In genomic region chrX:136189222-136189621, GRCh38 we compare ENCODE assay signal across 25 cellular contexts. TPM values are rescaled to one million over a fixed set of nuclear protein-coding genes. Genes with fewer than 3 reads are reported as not detected.
DNase-seq lines count a peak whose midpoint lies in the region; ATAC-seq, FAIRE-seq and TF ChIP-seq lines count a peak whose summit lies in the region.
"Had no signal": no experiment of that assay in that cellular context is flagged by ENCODE, and none has a peak within 500 bp of the region (broad histone marks: within the 10 kb centered on the region; RNA-seq: fewer than 3 reads in every experiment).

No MANE protein-coding gene starts in this region.

- no peaks in the 10 kb centered on the region for H3K9me3 ChIP-seq in liver (ENCODE audit: control insufficient read depth in 4 of 4, low read length in 3 of 4)
- no peaks in the 10 kb centered on the region for H3K9me3 ChIP-seq in HepG2 (ENCODE audit: low read length)
- no peaks in the 10 kb centered on the region for H3K9me3 ChIP-seq in left ventricle myocardium inferior (replicated peaks)
- no peaks in the 10 kb centered on the region for H3K9me3 ChIP-seq in sigmoid colon
- no peaks in the 10 kb centered on the region for H3K9me3 ChIP-seq in kidney (ENCODE audit: control insufficient read depth in 1 of 2, low read length in 2 of 2)
- H3K9me3 ChIP-seq: upper lobe of left lung had no signal

- H3K79me2 ChIP-seq in HepG2 (ENCODE audit: insufficient read depth, low read length), result no peaks in the 10 kb centered on the region

- H3K27ac Mint-ChIP-seq in progenitor cell of endocrine pancreas, result no peak overlapping the region
- H3K27ac Mint-ChIP-seq: activated CD8-positive, alpha-beta memory T cell treated with anti-CD3 and anti-CD28 coated beads, Interleukin-2, amount 10 ng/mL, durations not matched to agents 7 days and 5 days; activated naive CD4-positive, alpha-beta T cell treated with anti-CD3 and anti-CD28 coated beads, Interleukin-2, amount 10 ng/mL, durations not matched to agents 7 days and 5 days; CD4-positive, alpha-beta T cell; memory B cell had no signal

- intact Hi-C loops in HepG2 (cut with micrococcal nuclease; ENCODE audit: unreplicated experiment) (no loop called here), left ventricle myocardium inferior (cut with micrococcal nuclease) (no loop called here), sigmoid colon (cut with DNase I) (no loop called here), kidney (cut with DNase I) (no loop called here)

- H3K27me3 ChIP-seq in liver (ENCODE audit: control insufficient read depth in 4 of 4, insufficient read depth in 4 of 4, low read length in 3 of 4) (no peaks in the 10 kb centered on the region), HepG2 (ENCODE audit: control insufficient read depth in 1 of 2, insufficient read depth in 2 of 2, low read length in 2 of 2) (no peaks in the 10 kb centered on the region), left ventricle myocardium inferior (ENCODE audit: low read depth) (no peaks in the 10 kb centered on the region), sigmoid colon (no peaks in the 10 kb centered on the region)
- H3K27me3 ChIP-seq: upper lobe of left lung had no signal

- CTCF ChIA-PET in HepG2 (lab: Yijun Ruan, JAX; ENCODE audit: low intra/inter-chr PET ratio, low total read pairs), result no interaction called here

- H3K4me2 ChIP-seq in HepG2 (ENCODE audit: low read depth, low read length), result no peak overlapping the region

- DNase-seq in HepG2 (ENCODE audit: low spot score) (no peak), left ventricle myocardium inferior (peak; percentile 44), sigmoid colon (no peak), progenitor cell of endocrine pancreas (ENCODE audit: low spot score, unreplicated experiment) (no peak), DMS79 (lab: John Stamatoyannopoulos, UW) (no peak), kidney (no peak), NCI-H1105 (lab: John Stamatoyannopoulos, UW) (no peak)
- DNase-seq: activated CD4-positive, alpha-beta T cell treated with anti-CD3 and anti-CD28 coated beads for 48 hours; activated CD8-positive, alpha-beta memory T cell treated with anti-CD3 and anti-CD28 coated beads, Interleukin-2, amount 10 ng/mL, durations not matched to agents 7 days and 5 days; activated naive CD4-positive, alpha-beta T cell treated with anti-CD3 and anti-CD28 coated beads, Interleukin-2, amount 10 ng/mL, durations not matched to agents 7 days and 5 days; caudate nucleus; CD4-positive, alpha-beta T cell; foreskin melanocyte; islet precursor cell; Kasumi-1; NCI-H187; NCI-H748 treated with DMSO at 0.1 percent for 48 hours; stimulated activated CD4-positive, alpha-beta T cell treated with anti-CD3 and anti-CD28 coated beads, Interleukin-12 subunit alpha, Interleukin-12 subunit beta, amount 100 ng/mL, for 4 hours; stimulated activated CD4-positive, alpha-beta T cell treated with anti-CD3 and anti-CD28 coated beads, Interleukin-4, amount 100 ng/mL, for 24 hours; stimulated activated naive CD4-positive, alpha-beta T cell; T-helper 2 cell; upper lobe of left lung had no signal

- no peak for ATAC-seq in HepG2
- ATAC-seq: activated CD8-positive, alpha-beta memory T cell treated with anti-CD3 and anti-CD28 coated beads, Interleukin-2, amount 10 ng/mL, durations not matched to agents 7 days and 5 days had no signal

- H3K27ac ChIP-seq in liver (ENCODE audit: low read depth in 1 of 2, low read length in 2 of 2) (peak overlapping the region; percentile 52 to 58), HepG2 (ENCODE audit: extremely low read length, insufficient read depth, low read length) (no peak overlapping the region), left ventricle myocardium inferior (replicated peaks) (peak overlapping the region; percentile 87), sigmoid colon (peak overlapping the region; percentile 78 to 99 (median 95)), kidney (ENCODE audit: low read depth in 2 of 2, low read length in 2 of 2) (peak overlapping the region in 1 of 2 donors; percentile 51)

- no peaks in the 10 kb centered on the region for H3K27me3 Mint-ChIP-seq in progenitor cell of endocrine pancreas
- H3K27me3 Mint-ChIP-seq: activated CD8-positive, alpha-beta memory T cell treated with anti-CD3 and anti-CD28 coated beads, Interleukin-2, amount 10 ng/mL, durations not matched to agents 7 days and 5 days; activated naive CD4-positive, alpha-beta T cell treated with anti-CD3 and anti-CD28 coated beads, Interleukin-2, amount 10 ng/mL, durations not matched to agents 7 days and 5 days; CD4-positive, alpha-beta T cell; memory B cell had no signal

- H3K4me3 ChIP-seq in liver (ENCODE audit: low read depth in 1 of 3, low read length in 3 of 3) (no peak overlapping the region), HepG2 (replicated peaks in 1 of 3; ENCODE audit: insufficient read depth in 1 of 3, low read depth in 2 of 3, low read length in 3 of 3) (no peak overlapping the region), left ventricle myocardium inferior (no peak overlapping the region), sigmoid colon (no peak overlapping the region), kidney (ENCODE audit: low read length in 2 of 2) (no peak overlapping the region)
- H3K4me3 ChIP-seq: upper lobe of left lung had no signal

- H3K36me3 Mint-ChIP-seq in progenitor cell of endocrine pancreas (ENCODE audit: insufficient read depth), result no peaks in the 10 kb centered on the region

- TF ChIP-seq CTCF in liver (IDR thresholded peaks at IDR 0.05; ENCODE audit: low read depth, low read length, missing input control), result peak; percentile 15
- no peak for TF ChIP-seq CTCF in HepG2 (CRISPR knock-in tag; IDR thresholded peaks at IDR 0.05)
- TF ChIP-seq CTCF in left ventricle myocardium inferior (IDR thresholded peaks at IDR 0.05; ENCODE audit: borderline replicate concordance), result peak; percentile 41
- no peak for TF ChIP-seq CTCF in sigmoid colon (IDR thresholded peaks at IDR 0.05)
- TF ChIP-seq CTCF in progenitor cell of endocrine pancreas (IDR thresholded peaks at IDR 0.05; ENCODE audit: unreplicated experiment), result no peak
- TF ChIP-seq CTCF in kidney (IDR thresholded peaks at IDR 0.05; ENCODE audit: borderline replicate concordance, extremely low read depth, insufficient read depth), result no peak

- FAIRE-seq in HepG2 (lab: Jason Lieb, UNC) (no peak), kidney (lab: Jason Lieb, UNC) (no peak)
- FAIRE-seq: H54 had no signal

- POLR2A ChIA-PET in HepG2 (lab: Yijun Ruan, JAX), result no interaction called here

- H2AFZ ChIP-seq in HepG2 (ENCODE audit: low read length), result no peak overlapping the region

- TF ChIP-seq POLR2A in HepG2 (IDR thresholded peaks at IDR 0.05; ENCODE audit: insufficient read depth in 1 of 2, low read depth in 2 of 2, low read length in 2 of 2), result no peak
- TF ChIP-seq POLR2A in sigmoid colon (IDR thresholded peaks at IDR 0.05), result no peak

- H3K4me1 ChIP-seq in liver (ENCODE audit: control insufficient read depth in 4 of 4, insufficient read depth in 4 of 4, low read length in 3 of 4), result peaks cover 3 to 27% (median 12%) of the 10 kb centered on the region in 4 donors
- no peaks in the 10 kb centered on the region for H3K4me1 ChIP-seq in HepG2 (ENCODE audit: insufficient read depth, low read length)
- peaks cover 88% of the 10 kb centered on the region for H3K4me1 ChIP-seq in left ventricle myocardium inferior
- H3K4me1 ChIP-seq in sigmoid colon, result peaks cover 0 to 85% (median 51%) of the 10 kb centered on the region in 4 donors
- H3K4me1 ChIP-seq in kidney (ENCODE audit: control insufficient read depth in 1 of 2, insufficient read depth in 1 of 2, low read depth in 1 of 2, low read length in 2 of 2), result peaks cover 21 to 44% of the 10 kb centered on the region in 2 donors

- no TSS peak for BruUV-seq in HepG2 (replicated peaks; lab: Mats Ljungman, UMichigan)

- no peaks in the 10 kb centered on the region for H3K4me1 Mint-ChIP-seq in progenitor cell of endocrine pancreas (ENCODE audit: low read depth)

- no peaks in the 10 kb centered on the region for H4K20me1 ChIP-seq in HepG2 (ENCODE audit: insufficient read depth, low read length)

- peaks cover 23% of the 10 kb centered on the region for H3K9me3 Mint-ChIP-seq in progenitor cell of endocrine pancreas (ENCODE audit: low read depth)
- H3K9me3 Mint-ChIP-seq: activated naive CD4-positive, alpha-beta T cell treated with anti-CD3 and anti-CD28 coated beads, Interleukin-2, amount 10 ng/mL, durations not matched to agents 7 days and 5 days; CD4-positive, alpha-beta T cell; memory B cell had no signal

- H3K4me3 Mint-ChIP-seq in progenitor cell of endocrine pancreas (ENCODE audit: low read depth), result no peak overlapping the region
- H3K4me3 Mint-ChIP-seq: activated CD8-positive, alpha-beta memory T cell treated with anti-CD3 and anti-CD28 coated beads, Interleukin-2, amount 10 ng/mL, durations not matched to agents 7 days and 5 days; activated naive CD4-positive, alpha-beta T cell treated with anti-CD3 and anti-CD28 coated beads, Interleukin-2, amount 10 ng/mL, durations not matched to agents 7 days and 5 days; CD4-positive, alpha-beta T cell; memory B cell had no signal

- WGBS in liver, result 18% methylated on average over 2 of the region's 2 CpGs
- 4% methylated on average over 2 of the region's 2 CpGs for WGBS in HepG2 (ENCODE audit: low lambda C conversion rate)
- 74 to 79% methylated on average over 2 of the region's 2 CpGs for WGBS in sigmoid colon, 2 donors

- TF ChIP-seq RAD21 in liver (IDR thresholded peaks at IDR 0.05), result peak; percentile 12 to 50
- TF ChIP-seq RAD21 in HepG2 (CRISPR knock-in tag; IDR thresholded peaks at IDR 0.05), result no peak

- H3K36me3 ChIP-seq in liver (ENCODE audit: control insufficient read depth in 4 of 4, insufficient read depth in 3 of 4, low read depth in 1 of 4, low read length in 3 of 4) (no peaks in the 10 kb centered on the region), HepG2 (replicated peaks in 1 of 2; ENCODE audit: control insufficient read depth in 1 of 2, insufficient read depth in 2 of 2, low read length in 2 of 2) (no peaks in the 10 kb centered on the region), left ventricle myocardium inferior (no peaks in the 10 kb centered on the region), sigmoid colon (no peaks in the 10 kb centered on the region), kidney (ENCODE audit: control insufficient read depth in 1 of 2, insufficient read depth in 2 of 2, low read length in 2 of 2) (no peaks in the 10 kb centered on the region)
- H3K36me3 ChIP-seq: upper lobe of left lung had no signal

- H3K9ac ChIP-seq in liver (ENCODE audit: low read depth in 1 of 2, low read length in 2 of 2), result no peak overlapping the region
- no peak overlapping the region for H3K9ac ChIP-seq in HepG2 (ENCODE audit: insufficient read depth, low read depth, low read length)
- no peak overlapping the region for H3K9ac ChIP-seq in kidney (ENCODE audit: low read length in 2 of 2)

- in situ Hi-C loops in HepG2 (cut with HindIII; ENCODE audit: extremely low pct_ligation_motif_present, low pct_unique_long_range_greater_than_20kb), result no loop called here

- TF ChIP-seq EP300 in HepG2 (IDR thresholded peaks at IDR 0.05; ENCODE audit: low read depth in 2 of 2, low read length in 2 of 2) (no peak), HepG2 (CRISPR knock-in tag; IDR thresholded peaks at IDR 0.05; ENCODE audit: borderline replicate concordance) (no peak), sigmoid colon (IDR thresholded peaks at IDR 0.05) (no peak)

RNA-seq across cellular contexts. Expression of gene FHL1, which starts 41.9 kb away (rescaled TPM):
- total RNA-seq in liver, result 10 to 100 TPM in 1 of 2 donors, 1 to 10 TPM in 1; 8.8 to 18.7 TPM
- polyA plus RNA-seq in liver, result 10 to 100 TPM; 11.3 to 20.2 TPM
- total RNA-seq in HepG2 (2016; rRNA removed; fragmentation: Illumina TruSeq; extraction: Trizol), result not detected in 2 replicates
- total RNA-seq in HepG2 (2016; cell fraction: cytosol; rRNA removed; fragmentation: Illumina TruSeq; extraction: Trizol; ENCODE audit: low read depth), result not detected in 2 replicates
- not detected in 2 replicates for total RNA-seq in HepG2 (2016; cell fraction: insoluble cytoplasmic fraction; rRNA removed; fragmentation: Illumina TruSeq; extraction: Trizol)
- not detected in 2 replicates for total RNA-seq in HepG2 (2016; cell fraction: membrane; rRNA removed; fragmentation: Illumina TruSeq; extraction: Trizol)
- total RNA-seq in HepG2 (2016; cell fraction: nucleus; rRNA removed; fragmentation: Illumina TruSeq; extraction: Trizol), result not detected in 2 replicates
- polyA plus RNA-seq in HepG2 (2011; rRNA removed), result 0.24 and 0.33 TPM in 2 replicates
- 0.15 and 0.18 TPM in 2 replicates for polyA plus RNA-seq in HepG2 (2011; cell fraction: cytosol; rRNA removed)
- polyA plus RNA-seq in HepG2 (2011; cell fraction: nucleus; rRNA removed), result 0.14 and 0.18 TPM in 2 replicates
- polyA plus RNA-seq in HepG2 (2012), result 0.28 TPM in 1 of 2 replicates, not detected in the other
- not detected in 2 replicates for polyA plus RNA-seq in HepG2 (2016; cell fraction: cytosol; fragmentation: Illumina TruSeq; extraction: Trizol; ENCODE audit: low read depth)
- polyA plus RNA-seq in HepG2 (2016; cell fraction: insoluble cytoplasmic fraction; fragmentation: Illumina TruSeq; extraction: Trizol; ENCODE audit: low read depth), result 0.11 TPM in 1 of 2 replicates, not detected in the other
- polyA plus RNA-seq in HepG2 (2016; cell fraction: membrane; fragmentation: Illumina TruSeq; extraction: Trizol; ENCODE audit: low read depth), result 0.07 TPM in 1 of 2 replicates, not detected in the other
- polyA plus RNA-seq in HepG2 (2016; cell fraction: nucleus; fragmentation: Illumina TruSeq; extraction: Trizol; ENCODE audit: insufficient read depth, low read depth), result not detected in 2 replicates
- polyA minus RNA-seq in HepG2 (2011; rRNA and poly(A)+ RNA removed; ENCODE audit: low replicate concordance), result 1.0 and 84.7 TPM in 2 replicates
- polyA minus RNA-seq in HepG2 (2011; cell fraction: cytosol; rRNA and poly(A)+ RNA removed), result 0.40 TPM in 1 of 2 replicates, not detected in the other
- polyA minus RNA-seq in HepG2 (2011; cell fraction: nucleus; rRNA and poly(A)+ RNA removed), result 0.62 and 0.90 TPM in 2 replicates
- 1,867 TPM for total RNA-seq in left ventricle myocardium inferior
- total RNA-seq in sigmoid colon, result 1,000 to 10,000 TPM in 3 of 4 donors, 100 to 1,000 TPM in 1; 701 to 1,465 (median 1,246) TPM
- polyA plus RNA-seq in sigmoid colon, result 10 to 100 TPM; 27.0 to 73.3 (median 42.2) TPM
- 2.8 and 3.0 TPM in 2 replicates for total RNA-seq in progenitor cell of endocrine pancreas
- total RNA-seq in kidney, result 168 TPM
- polyA plus RNA-seq in kidney (ENCODE audit: insufficient read depth, low read depth, low replicate concordance), result 44.0 TPM

Comparison
In these comparisons a context has a peak if more than half of its experiments do, and no peak if none do; other contexts are left out.
1. CTCF ChIP-seq: peak in liver (single experiment) and left ventricle myocardium inferior (single experiment); none in HepG2 (single experiment), sigmoid colon (0 of 4), progenitor cell of endocrine pancreas (single experiment) and kidney (single experiment).